15 cellular contexts compared by ENCODE assay signal in the genomic region with DNA sequence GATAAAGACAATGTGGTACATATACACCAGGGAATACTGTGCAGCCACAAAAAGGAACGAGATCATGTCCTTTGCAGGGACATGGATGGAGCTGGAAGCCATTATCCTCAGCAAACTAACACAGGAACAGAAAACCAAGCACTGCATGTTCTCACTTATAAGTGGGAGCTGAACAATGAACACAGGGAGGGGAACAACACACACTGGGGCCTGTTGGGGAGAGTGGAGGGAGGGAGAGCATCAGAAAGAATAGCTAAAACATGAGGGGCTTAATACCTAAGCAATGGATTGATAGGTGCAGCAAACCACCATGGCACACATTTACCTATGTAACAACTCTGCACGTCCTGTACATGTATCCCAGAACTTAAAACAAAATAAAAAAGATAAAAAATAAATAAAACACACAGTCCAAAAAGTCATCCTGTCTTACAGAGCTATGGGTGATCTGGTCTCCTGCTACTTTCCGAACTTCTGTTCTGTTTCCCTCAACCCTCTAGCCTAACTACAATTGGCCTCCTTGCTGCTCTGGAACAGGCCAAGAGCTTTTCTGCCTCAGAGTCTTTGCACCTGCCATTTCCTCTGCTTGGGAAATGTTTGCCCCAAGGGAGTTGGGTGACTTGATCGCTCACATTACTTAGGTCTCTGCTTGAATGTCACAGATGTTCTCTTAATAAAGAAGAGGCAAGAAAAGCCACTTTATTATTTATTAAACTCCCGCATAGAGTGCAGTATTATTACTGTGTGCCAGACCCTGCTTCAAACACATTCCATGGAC. TPM values are rescaled to one million over a fixed set of nuclear protein-coding genes. Genes with fewer than 3 reads are reported as not detected.
A peak's percentile ranks its signal among the peaks of the same experiment; 100 is the strongest.
DNase-seq lines count a peak whose midpoint lies in the region; ATAC-seq, FAIRE-seq and TF ChIP-seq lines count a peak whose summit lies in the region.
"Had no signal": no experiment of that assay in that cellular context is flagged by ENCODE, and none has a peak within 500 bp of the region (broad histone marks: within the 10 kb centered on the region; RNA-seq: fewer than 3 reads in every experiment).

No MANE protein-coding gene starts in this region.

- H3K4me3 ChIP-seq in OCI-LY3 (ENCODE audit: low read length) = 0 out of 2 replicates have a peak overlapping the region, but pooled peaks have one; percentile 92
- H3K4me3 ChIP-seq in naive thymus-derived CD4-positive, alpha-beta T cell (ENCODE audit: low read length) = no peak overlapping the region
- no peak overlapping the region for H3K4me3 ChIP-seq in coronary artery

- H3K4me1 Mint-ChIP-seq in naive thymus-derived CD4-positive, alpha-beta T cell = peaks cover 33 to 83% (median 74%) of the 10 kb centered on the region in 7 donors

- TF ChIP-seq CTCF in OCI-LY3 (IDR thresholded peaks at IDR 0.05; ENCODE audit: low read depth, low read length) (no peak), coronary artery (IDR thresholded peaks at IDR 0.05) (no peak)

- H3K4me3 Mint-ChIP-seq in naive thymus-derived CD4-positive, alpha-beta T cell = peak overlapping the region in 9 of 10 donors; percentile 86 to 95 (median 90)

- POLR2A ChIA-PET in naive thymus-derived CD4-positive, alpha-beta T cell (lab: Charles Lee) = interaction anchor here (0.6 to 1.2 kb wide), 3 partner anchors 9 to 110 kb away, joined by 3 to 6 read pairs (median 4); no protein-coding TSS in a partner anchor

- peaks cover 0 to 3% (median 0%) of the 10 kb centered on the region in 11 donors for H3K9me3 Mint-ChIP-seq in naive thymus-derived CD4-positive, alpha-beta T cell

- H3K9me3 ChIP-seq in OCI-LY3 (ENCODE audit: insufficient read depth, low read length) = no peaks in the 10 kb centered on the region
- no peaks in the 10 kb centered on the region for H3K9me3 ChIP-seq in naive thymus-derived CD4-positive, alpha-beta T cell (ENCODE audit: control insufficient read depth in 2 of 3, low read length in 3 of 3)
- H3K9me3 ChIP-seq: breast epithelium had no signal

- FAIRE-seq in GM12891 (lab: Jason Lieb, UNC) (peak; percentile 41), GM19239 (lab: Jason Lieb, UNC) (no peak)
- FAIRE-seq: TTC549 had no signal

- H3K27me3 ChIP-seq in OCI-LY3 (ENCODE audit: low read depth, low read length) = peaks cover 23% of the 10 kb centered on the region
- no peaks in the 10 kb centered on the region for H3K27me3 ChIP-seq in naive thymus-derived CD4-positive, alpha-beta T cell (ENCODE audit: control insufficient read depth in 2 of 2, insufficient read depth in 2 of 2, low read length in 2 of 2)
- H3K27me3 ChIP-seq: breast epithelium had no signal

- peaks cover 50% of the 10 kb centered on the region for H3K4me1 ChIP-seq in OCI-LY3 (ENCODE audit: low read length)
- peaks cover 12 to 30% of the 10 kb centered on the region in 2 donors for H3K4me1 ChIP-seq in naive thymus-derived CD4-positive, alpha-beta T cell (ENCODE audit: control insufficient read depth in 2 of 2, insufficient read depth in 2 of 2, low read length in 2 of 2)

- no peaks in the 10 kb centered on the region for H4K20me1 ChIP-seq in OCI-LY3 (ENCODE audit: insufficient read depth, low read length)

- peak overlapping the region; percentile 96; the same call in 1 of the 2 replicates for H3K4me2 ChIP-seq in OCI-LY3 (ENCODE audit: low read length)

- CTCF ChIA-PET in naive thymus-derived CD4-positive, alpha-beta T cell (lab: Charles Lee) = interaction anchor here (0.7 to 2.3 kb wide), 5 partner anchors 10 to 38 kb away, joined by 3 to 9 read pairs (median 3); no protein-coding TSS in a partner anchor

- H2AFZ ChIP-seq in OCI-LY3 (ENCODE audit: low read depth, low read length) = no peak overlapping the region

- peaks cover 0 to 50% (median 6%) of the 10 kb centered on the region in 5 donors for H3K36me3 Mint-ChIP-seq in naive thymus-derived CD4-positive, alpha-beta T cell
- H3K36me3 Mint-ChIP-seq: CD4-positive, alpha-beta memory T cell had no signal

- intact Hi-C loops in naive thymus-derived CD4-positive, alpha-beta T cell (cut with micrococcal nuclease) = loop anchor here in 1 of 2 donors (5.0 kb wide), 1 partner anchor 450 kb away; a partner anchor contains a TSS

- no peak for ATAC-seq in naive thymus-derived CD4-positive, alpha-beta T cell

- 0 out of 2 replicates have a peak, but pooled peaks cover 8% of the 10 kb centered on the region for H3K79me2 ChIP-seq in OCI-LY3 (ENCODE audit: low read length)

- H3K27ac ChIP-seq in OCI-LY3 (ENCODE audit: low read length) = no peak overlapping the region
- H3K27ac ChIP-seq in naive thymus-derived CD4-positive, alpha-beta T cell (ENCODE audit: low read depth, low read length) = no peak overlapping the region
- no peak overlapping the region for H3K27ac ChIP-seq in coronary artery
- H3K27ac ChIP-seq: 22Rv1, breast epithelium had no signal

- H3K36me3 ChIP-seq in OCI-LY3 (replicated peaks; ENCODE audit: low read depth, low read length) = peaks cover 9% of the 10 kb centered on the region
- no peaks in the 10 kb centered on the region for H3K36me3 ChIP-seq in naive thymus-derived CD4-positive, alpha-beta T cell (ENCODE audit: control insufficient read depth in 2 of 3, insufficient read depth in 3 of 3, low read length in 3 of 3)
- H3K36me3 ChIP-seq: breast epithelium had no signal

- H3K27ac Mint-ChIP-seq in naive thymus-derived CD4-positive, alpha-beta T cell = peak overlapping the region; percentile 65 to 93 (median 82)
- H3K27ac Mint-ChIP-seq: progenitor cell of endocrine pancreas had no signal

- no peaks in the 10 kb centered on the region for H3K27me3 Mint-ChIP-seq in naive thymus-derived CD4-positive, alpha-beta T cell

- DNase-seq in NCI-H2171 treated with DMSO at 0.1 percent for 48 hours (lab: John Stamatoyannopoulos, UW) (peak; percentile 1), NCI-H2171 (lab: John Stamatoyannopoulos, UW) (no peak), GM12891 (ENCODE audit: insufficient read length, low spot score) (no peak), coronary artery (ENCODE audit: low spot score) (no peak), GM19239 (ENCODE audit: insufficient read length, low spot score) (no peak)
- DNase-seq in naive thymus-derived CD4-positive, alpha-beta T cell = no peak
- no peak for DNase-seq in stimulated activated naive CD4-positive, alpha-beta T cell treated with Interleukin-2 at 50 U/mL for 16 hours (lab: John Stamatoyannopoulos, UW)
- DNase-seq: CD4-positive, alpha-beta memory T cell; EL; kidney glomerular epithelial cell had no signal

- no peak for TF ChIP-seq POLR2A in GM12891 (IDR thresholded peaks at IDR 0.05; ENCODE audit: low read depth, low read length)

- H3K9ac ChIP-seq in OCI-LY3 (ENCODE audit: low read length) = no peak overlapping the region

TF ChIP-seq in GM12891, 5 proteins besides CTCF, POLR2A, EP300 and RAD21:
- TF ChIP-seq PAX5 (IDR thresholded peaks at IDR 0.05; ENCODE audit: insufficient read depth, low read length, severe bottlenecking) (no peak), POLR2AphosphoS5 (IDR thresholded peaks at IDR 0.05; ENCODE audit: low read depth, low read length) (no peak), SPI1 (IDR thresholded peaks at IDR 0.05; ENCODE audit: low read depth, low read length) (no peak), TAF1 (IDR thresholded peaks at IDR 0.05; ENCODE audit: low read depth, low read length) (no peak), POU2F2 (IDR thresholded peaks at IDR 0.05; ENCODE audit: low read depth, low read length) (no peak)

RNA-seq across cellular contexts. Expression of a gene that starts 1.1 kb away (rescaled TPM):
- 8.0 TPM for polyA plus RNA-seq in GM12891 (2012; ENCODE audit: low read depth, missing spikeins)
- total RNA-seq in naive thymus-derived CD4-positive, alpha-beta T cell = 100 to 1,000 TPM in 1 of 5 experiments, 10 to 100 TPM in 2, 1 to 10 TPM in 2; 5.6 to 189 (median 14.3) TPM
- 10 to 100 TPM; 13.9 to 14.0 TPM for polyA plus RNA-seq in naive thymus-derived CD4-positive, alpha-beta T cell
- total RNA-seq: progenitor cell of endocrine pancreas had no signal
